In the genomic region with DNA sequence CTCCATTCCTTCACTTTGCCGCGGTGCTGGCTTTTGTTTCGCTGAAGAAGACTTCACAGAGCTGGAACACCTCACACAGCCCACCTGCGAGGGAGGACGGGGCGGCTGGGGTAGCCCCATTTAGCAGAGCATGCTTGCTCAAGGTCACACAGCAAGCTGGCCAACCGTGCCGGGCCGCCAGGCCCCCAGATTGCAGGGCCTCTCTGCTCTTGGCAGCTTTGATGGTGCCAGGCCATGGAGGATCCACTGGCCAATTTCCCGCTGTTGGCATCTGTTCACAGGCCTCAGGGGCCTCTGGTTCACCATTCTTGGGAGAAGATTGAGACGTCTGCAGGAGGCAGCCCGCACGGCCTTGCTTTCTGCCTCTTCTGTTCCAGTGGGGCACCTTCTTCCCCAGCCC, we compare ENCODE assay signal across 15 cellular contexts.
DNase-seq lines count a peak whose midpoint lies in the region; TF ChIP-seq lines count a peak whose summit lies in the region.
"Had no signal": no experiment of that assay in that cellular context is flagged by ENCODE, and none has a peak within 500 bp of the region (broad histone marks: within the 10 kb centered on the region; RNA-seq: fewer than 3 reads in every experiment).

No MANE protein-coding gene starts in this region.

- H3K79me2 ChIP-seq in osteoblast (ENCODE audit: insufficient read depth, low read length) = no peaks in the 10 kb centered on the region
- no peaks in the 10 kb centered on the region for H3K79me2 ChIP-seq in Karpas-422 (ENCODE audit: low read length)

- H3K9me3 Mint-ChIP-seq in activated CD4-positive, alpha-beta T cell treated with anti-CD3 and anti-CD28 coated beads, Interleukin-2, amount 10 ng/mL, durations not matched to agents 24 days and 14 days = no peaks in the 10 kb centered on the region
- H3K9me3 Mint-ChIP-seq: CD8-positive, alpha-beta T cell; GM23338 had no signal

- H3K9me2 ChIP-seq in Karpas-422 (replicated peaks; ENCODE audit: insufficient read depth, low read length) = no peaks in the 10 kb centered on the region

- TF ChIP-seq CTCF in osteoblast (IDR thresholded peaks at IDR 0.05; ENCODE audit: extremely low read depth, low read depth, low read length) = no peak

- H3K4me1 Mint-ChIP-seq in activated CD4-positive, alpha-beta T cell treated with anti-CD3 and anti-CD28 coated beads, Interleukin-2, amount 10 ng/mL, durations not matched to agents 24 days and 14 days = no peaks in the 10 kb centered on the region
- H3K4me1 Mint-ChIP-seq: CD14-positive monocyte had no signal

- DNase-seq in DMS 273 (lab: John Stamatoyannopoulos, UW; ENCODE audit: unreplicated experiment) (peak; percentile 22), DMS 273 treated with DMSO at 0.1 percent for 48 hours (lab: John Stamatoyannopoulos, UW) (no peak), NCI-H446 treated with DMSO at 0.1 percent for 48 hours (lab: John Stamatoyannopoulos, UW) (peak; percentile 61), osteoblast (ENCODE audit: insufficient read length, low spot score, missing footprints) (peak; percentile 22), NCI-H82 treated with DMSO at 0.1 percent for 48 hours (lab: John Stamatoyannopoulos, UW; ENCODE audit: unreplicated experiment) (no peak), Karpas-422 (no peak)
- no peak for DNase-seq in activated CD4-positive, alpha-beta T cell treated with anti-CD3 and anti-CD28 coated beads, Interleukin-2, amount 10 ng/mL, durations not matched to agents 24 days and 14 days
- DNase-seq: CD8-positive, alpha-beta T cell; DMS53; H7 had no signal

- no peak overlapping the region for H3K4me2 ChIP-seq in osteoblast (ENCODE audit: insufficient read depth, low read length)
- no peak overlapping the region for H3K4me2 ChIP-seq in Karpas-422 (ENCODE audit: low read depth, low read length, poor library complexity, severe bottlenecking)
- H3K4me2 ChIP-seq: GM23338 had no signal

- no peaks in the 10 kb centered on the region for H3K27me3 Mint-ChIP-seq in activated CD4-positive, alpha-beta T cell treated with anti-CD3 and anti-CD28 coated beads, Interleukin-2, amount 10 ng/mL, durations not matched to agents 24 days and 14 days

- no peaks in the 10 kb centered on the region for H3K36me3 Mint-ChIP-seq in activated CD4-positive, alpha-beta T cell treated with anti-CD3 and anti-CD28 coated beads, Interleukin-2, amount 10 ng/mL, durations not matched to agents 24 days and 14 days (ENCODE audit: low read depth)
- H3K36me3 Mint-ChIP-seq: CD14-positive monocyte; CD8-positive, alpha-beta T cell had no signal

- no peak overlapping the region for H3K9ac ChIP-seq in Karpas-422 (ENCODE audit: low read length)

- intact Hi-C loops in activated CD4-positive, alpha-beta T cell treated with anti-CD3 and anti-CD28 coated beads, Interleukin-2, amount 10 ng/mL, durations not matched to agents 24 days and 14 days (cut with micrococcal nuclease) = no loop called here

- H3K4me3 ChIP-seq in osteoblast (ENCODE audit: insufficient read depth, low read length) (no peak overlapping the region), Karpas-422 (ENCODE audit: low read length) (no peak overlapping the region)
- H3K4me3 ChIP-seq: GM12878, GM23338 had no signal

- H3K4me1 ChIP-seq in osteoblast (ENCODE audit: insufficient read depth, low read length) = no peaks in the 10 kb centered on the region
- no peaks in the 10 kb centered on the region for H3K4me1 ChIP-seq in Karpas-422 (ENCODE audit: low read length)

- no peaks in the 10 kb centered on the region for H3K27me3 ChIP-seq in osteoblast (ENCODE audit: insufficient read depth, low read length)
- H3K27me3 ChIP-seq in Karpas-422 (ENCODE audit: low read length) = no peaks in the 10 kb centered on the region

- no peaks in the 10 kb centered on the region for H3K9me3 ChIP-seq in osteoblast (ENCODE audit: low read depth, low read length)
- H3K9me3 ChIP-seq in Karpas-422 (ENCODE audit: low read length) = no peaks in the 10 kb centered on the region

- H3K27ac Mint-ChIP-seq in activated CD4-positive, alpha-beta T cell treated with anti-CD3 and anti-CD28 coated beads, Interleukin-2, amount 10 ng/mL, durations not matched to agents 24 days and 14 days = no peak overlapping the region
- H3K27ac Mint-ChIP-seq: CD14-positive monocyte; CD8-positive, alpha-beta T cell; GM23338 had no signal

- H2AFZ ChIP-seq in osteoblast (ENCODE audit: low read length) (no peak overlapping the region), Karpas-422 (ENCODE audit: low read length) (no peak overlapping the region)
- H2AFZ ChIP-seq: GM23338 had no signal

- H3K27ac ChIP-seq in cingulate gyrus (ENCODE audit: low read depth, low read length) (peak overlapping the region; percentile 29), osteoblast (ENCODE audit: low read depth, low read length) (no peak overlapping the region), Karpas-422 (ENCODE audit: low read length) (no peak overlapping the region)
- H3K27ac ChIP-seq: 22Rv1 had no signal

- H3K36me3 ChIP-seq in osteoblast (ENCODE audit: insufficient read depth, low read length) (no peaks in the 10 kb centered on the region), Karpas-422 (ENCODE audit: insufficient read depth, low read length) (no peaks in the 10 kb centered on the region)

- H4K20me1 ChIP-seq in osteoblast (ENCODE audit: insufficient read depth, low read length) (no peaks in the 10 kb centered on the region), Karpas-422 (ENCODE audit: insufficient read depth, low read depth, low read length) (no peaks in the 10 kb centered on the region)

- no peak overlapping the region for H3K4me3 Mint-ChIP-seq in activated CD4-positive, alpha-beta T cell treated with anti-CD3 and anti-CD28 coated beads, Interleukin-2, amount 10 ng/mL, durations not matched to agents 24 days and 14 days
- H3K4me3 Mint-ChIP-seq: CD14-positive monocyte; CD8-positive, alpha-beta T cell; GM23338 had no signal

Comparison
In these comparisons a context has a peak if more than half of its experiments do, and no peak if none do; other contexts are left out.
1. DNase-seq: peak in DMS 273 (single experiment), NCI-H446 treated with DMSO at 0.1 percent for 48 hours (single experiment) and osteoblast (single experiment); none in DMS 273 treated with DMSO at 0.1 percent for 48 hours (single experiment), NCI-H82 treated with DMSO at 0.1 percent for 48 hours (single experiment), activated CD4-positive, alpha-beta T cell treated with anti-CD3 and anti-CD28 coated beads, Interleukin-2, amount 10 ng/mL, durations not matched to agents 24 days and 14 days (single experiment) and Karpas-422 (single experiment).